8 cellular contexts compared by ENCODE assay signal in the genomic region with DNA sequence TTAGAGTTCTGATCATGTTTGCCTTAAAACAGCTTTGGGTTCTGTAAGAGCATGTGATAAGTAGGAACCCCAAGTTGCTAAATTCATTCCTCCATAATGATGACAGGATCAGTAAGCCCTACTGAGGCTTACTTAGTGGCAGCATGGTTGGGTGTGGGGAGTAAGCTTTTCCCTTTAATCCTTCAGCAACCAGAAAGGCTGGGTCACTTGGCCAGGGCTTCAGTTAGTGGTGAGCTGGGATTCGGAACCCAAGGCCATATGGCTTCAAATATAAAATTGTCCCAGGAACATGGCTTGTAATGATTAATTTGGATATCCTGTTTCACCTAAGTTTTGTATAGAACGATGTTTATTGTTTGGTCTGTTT. TPM values are rescaled to one million over a fixed set of nuclear protein-coding genes. Genes with fewer than 3 reads are reported as not detected.
DNase-seq lines count a peak whose midpoint lies in the region; ATAC-seq, FAIRE-seq and TF ChIP-seq lines count a peak whose summit lies in the region.

No MANE protein-coding gene starts in this region.

- peaks cover 4 to 7% of the 10 kb centered on the region in 2 experiments; a peak in 2 of 5 replicates for H3K4me1 ChIP-seq in K562 (replicated peaks in 1 of 2; ENCODE audit: control insufficient read depth in 2 of 2, insufficient read depth in 2 of 2, low read length in 2 of 2)
- H3K4me1 ChIP-seq in thymus (ENCODE audit: control insufficient read depth, insufficient read depth, low read length), result peaks cover 7% of the 10 kb centered on the region

- H3K9me3 ChIP-seq in K562 (replicated peaks; ENCODE audit: control insufficient read depth, insufficient read depth, low read depth, low read length) (peaks cover 3% of the 10 kb centered on the region; the same call in 1 of the 2 replicates), thymus (ENCODE audit: control insufficient read depth) (no peaks in the 10 kb centered on the region)

- TF ChIP-seq CTCF in K562 (IDR thresholded peaks at IDR 0.05 in 2 of 3, conservative IDR thresholded peaks at IDR 0.05 in 1 of 3; ENCODE audit: insufficient read depth in 2 of 3, low read depth in 1 of 3, low read length in 3 of 3), result no peak
- TF ChIP-seq CTCF in kidney epithelial cell (IDR thresholded peaks at IDR 0.05; ENCODE audit: insufficient read depth, low read length, poor library complexity, severe bottlenecking), result no peak

- H3K9me1 ChIP-seq in K562 (ENCODE audit: control insufficient read depth, insufficient read depth, low read length), result no peaks in the 10 kb centered on the region

- no TSS peak for BruUV-seq in K562 (replicated peaks; lab: Mats Ljungman, UMichigan)

- CTCF ChIA-PET in K562 (lab: Yijun Ruan, JAX; ENCODE audit: low intra/inter-chr PET ratio), result no interaction called here

- peak overlapping the region; percentile 100 for H2AFZ ChIP-seq in K562 (ENCODE audit: low read depth, low read length)

- H3K27ac ChIP-seq in K562 (ENCODE audit: extremely low read depth, low read depth, low read length), result peak overlapping the region; percentile 98
- peak overlapping the region; percentile 89 for H3K27ac ChIP-seq in thymus (ENCODE audit: low read depth)

- POLR2A ChIA-PET in K562 (lab: Yijun Ruan, JAX), result interaction anchor here (0.6 to 1.5 kb wide), 12 partner anchors 8 to 321 kb away, joined by 3 to 6 read pairs (median 3); no protein-coding TSS in a partner anchor

- TF ChIP-seq EP300 in K562 (IDR thresholded peaks at IDR 0.05; ENCODE audit: low read length), result no peak

- peaks cover 6% of the 10 kb centered on the region; the same call in 1 of the 3 replicates for H3K36me3 ChIP-seq in K562 (ENCODE audit: control insufficient read depth, insufficient read depth, low read length)
- no peaks in the 10 kb centered on the region for H3K36me3 ChIP-seq in kidney epithelial cell (ENCODE audit: control insufficient read depth, insufficient read depth, low read length)
- H3K36me3 ChIP-seq in thymus (ENCODE audit: control insufficient read depth, insufficient read depth), result no peaks in the 10 kb centered on the region

- peak overlapping the region; percentile 95 to 100 for H3K9ac ChIP-seq in K562 (ENCODE audit: insufficient read depth in 1 of 2, low read depth in 2 of 2, low read length in 2 of 2)

- peak; percentile 21 for DNase-seq in EH (ENCODE audit: low read depth)
- peak; percentile 19 for DNase-seq in HuH-7.5 (ENCODE audit: low spot score)
- peak; percentile 16 to 51 (median 34) for DNase-seq in K562 (ENCODE audit: extremely low read depth in 1 of 4, low spot score in 3 of 4)
- no peak for DNase-seq in kidney epithelial cell (ENCODE audit: low read depth)
- no peak for DNase-seq in HPDE6-E6E7 (ENCODE audit: extremely low spot score)
- DNase-seq in NCI-H1105 treated with DMSO at 0.1 percent for 48 hours (lab: John Stamatoyannopoulos, UW), result no peak

- H3K27me3 ChIP-seq in K562 (ENCODE audit: control insufficient read depth in 2 of 2, insufficient read depth in 2 of 2, low read length in 2 of 2), result no peaks in the 10 kb centered on the region; a peak in 1 of 5 replicates
- H3K27me3 ChIP-seq in kidney epithelial cell (ENCODE audit: control insufficient read depth, insufficient read depth, low read length), result no peaks in the 10 kb centered on the region
- H3K27me3 ChIP-seq in thymus (ENCODE audit: control insufficient read depth, insufficient read depth), result peaks cover 4% of the 10 kb centered on the region

- TF ChIP-seq POLR2A in K562 (conservative IDR thresholded peaks at IDR 0.05), result no peak

- WGBS in K562 (ENCODE audit: insufficient coverage, low coverage, missing lambda C conversion rate), result 0% methylated on average over 2 of the region's 2 CpGs
- WGBS in thymus, result 97% methylated on average over 2 of the region's 2 CpGs

- H4K20me1 ChIP-seq in K562 (replicated peaks; ENCODE audit: control insufficient read depth, insufficient read depth, low read length), result no peaks in the 10 kb centered on the region

- in situ Hi-C loops in K562 (cut with MboI), result no loop called here

- intact Hi-C loops in K562 (cut with micrococcal nuclease), result no loop called here

- ATAC-seq in GM21447 (IDR thresholded peaks at IDR 0.05; ENCODE audit: unreplicated experiment) (peak; percentile 25), K562 (peak; percentile 73)

- H3K4me3 ChIP-seq in K562, result peak overlapping the region; percentile 95
- H3K4me3 ChIP-seq in kidney epithelial cell (ENCODE audit: low read depth, low read length), result peak overlapping the region; percentile 72
- H3K4me3 ChIP-seq in thymus (ENCODE audit: low read length), result peak overlapping the region; percentile 78

- no peak for FAIRE-seq in K562 (lab: Jason Lieb, UNC)

- H3K79me2 ChIP-seq in K562 (ENCODE audit: control insufficient read depth, insufficient read depth, low read length), result peaks cover 22% of the 10 kb centered on the region

- 0 out of 4 replicates have a peak, but pooled peaks of 1 of the 2 experiments have one; percentile 7 for TF ChIP-seq RAD21 in K562 (CRISPR knock-in tag; conservative IDR thresholded peaks at IDR 0.05 in 1 of 2, IDR thresholded peaks at IDR 0.05 in 1 of 2)

- peak overlapping the region; percentile 96 for H3K4me2 ChIP-seq in K562 (ENCODE audit: insufficient read depth, low read length)

TF ChIP-seq in K562, 482 proteins besides CTCF, POLR2A, EP300 and RAD21 (continues in another document):
- TF ChIP-seq, protein P1, sequence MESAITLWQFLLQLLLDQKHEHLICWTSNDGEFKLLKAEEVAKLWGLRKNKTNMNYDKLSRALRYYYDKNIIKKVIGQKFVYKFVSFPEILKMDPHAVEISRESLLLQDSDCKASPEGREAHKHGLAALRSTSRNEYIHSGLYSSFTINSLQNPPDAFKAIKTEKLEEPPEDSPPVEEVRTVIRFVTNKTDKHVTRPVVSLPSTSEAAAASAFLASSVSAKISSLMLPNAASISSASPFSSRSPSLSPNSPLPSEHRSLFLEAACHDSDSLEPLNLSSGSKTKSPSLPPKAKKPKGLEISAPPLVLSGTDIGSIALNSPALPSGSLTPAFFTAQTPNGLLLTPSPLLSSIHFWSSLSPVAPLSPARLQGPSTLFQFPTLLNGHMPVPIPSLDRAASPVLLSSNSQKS (CRISPR knock-in tag; IDR thresholded peaks at IDR 0.05), result no peak
- TF ChIP-seq ZNF778 (CRISPR knock-in tag; IDR thresholded peaks at IDR 0.05), result no peak
- TF ChIP-seq, protein P2, sequence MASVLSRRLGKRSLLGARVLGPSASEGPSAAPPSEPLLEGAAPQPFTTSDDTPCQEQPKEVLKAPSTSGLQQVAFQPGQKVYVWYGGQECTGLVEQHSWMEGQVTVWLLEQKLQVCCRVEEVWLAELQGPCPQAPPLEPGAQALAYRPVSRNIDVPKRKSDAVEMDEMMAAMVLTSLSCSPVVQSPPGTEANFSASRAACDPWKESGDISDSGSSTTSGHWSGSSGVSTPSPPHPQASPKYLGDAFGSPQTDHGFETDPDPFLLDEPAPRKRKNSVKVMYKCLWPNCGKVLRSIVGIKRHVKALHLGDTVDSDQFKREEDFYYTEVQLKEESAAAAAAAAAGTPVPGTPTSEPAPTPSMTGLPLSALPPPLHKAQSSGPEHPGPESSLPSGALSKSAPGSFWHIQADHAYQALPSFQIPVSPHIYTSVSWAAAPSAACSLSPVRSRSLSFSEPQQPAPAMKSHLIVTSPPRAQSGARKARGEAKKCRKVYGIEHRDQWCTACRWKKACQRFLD (CRISPR knock-in tag; IDR thresholded peaks at IDR 0.05), result 0 out of 2 replicates have a peak, but pooled peaks have one; percentile 44
- TF ChIP-seq GATAD2B (IDR thresholded peaks at IDR 0.05; ENCODE audit: borderline replicate concordance), result no peak
- TF ChIP-seq RBM25 (IDR thresholded peaks at IDR 0.05; ENCODE audit: low read depth, low read length, severe bottlenecking), result no peak
- TF ChIP-seq ZNF175 (CRISPR knock-in tag; IDR thresholded peaks at IDR 0.05; ENCODE audit: low read depth), result peak; percentile 50
- TF ChIP-seq SETDB1 (IDR thresholded peaks at IDR 0.05; ENCODE audit: low read length), result no peak
- TF ChIP-seq SAP30 (IDR thresholded peaks at IDR 0.05; ENCODE audit: borderline replicate concordance, insufficient read depth, low read depth, low read length, poor library complexity, severe bottlenecking), result peak; percentile 6

RNA-seq across cellular contexts. Expression of a gene that starts 0.8 kb away (rescaled TPM):
- total RNA-seq in K562 (2011; cell fraction: chromatin; rRNA removed; ENCODE audit: low replicate concordance), result 14.3 and 15.6 TPM in 2 replicates
- total RNA-seq in K562 (2011; cell fraction: nucleolus; rRNA removed), result 9.3 and 11.7 TPM in 2 replicates
- 13.7 and 18.9 TPM in 2 replicates for total RNA-seq in K562 (2011; cell fraction: nucleoplasm; rRNA removed)
- total RNA-seq in K562 (2014; rRNA removed) (18.1 and 18.3 TPM in 2 replicates), K562 (2014; rRNA removed; fragmentation: Illumina TruSeq; extraction: Trizol) (24.9 and 25.7 TPM in 2 replicates), K562 (2015; rRNA removed; fragmentation: Illumina TruSeq; extraction: Trizol) (26.7 and 27.0 TPM in 2 replicates), K562 (2021) (17.8 and 22.5 TPM in 2 replicates), kidney epithelial cell (5.8 and 6.4 TPM in 2 replicates)
- polyA plus RNA-seq in K562 (2011; rRNA removed) (18.6 and 24.6 TPM in 2 replicates), K562 (2014; fragmentation: Illumina TruSeq; extraction: Trizol) (27.7 and 31.9 TPM in 2 replicates), K562 (2014; fragmentation: Nextera tagmentation; extraction: Ambion mirVana) (10 to 100 TPM; 25.4 to 28.1 TPM), K562 (2014; rRNA removed) (17.8 and 20.6 TPM in 2 replicates), thymus (8.1 TPM)
- polyA plus RNA-seq in K562 (2011; cell fraction: cytosol; rRNA removed), result 14.0 and 17.9 TPM in 2 replicates
- 13.6 and 15.6 TPM in 2 replicates for polyA plus RNA-seq in K562 (2011; cell fraction: nucleus; rRNA removed)
- polyA plus RNA-seq in K562 (2012), result 15.0 and 17.9 TPM in 2 replicates
- polyA minus RNA-seq in K562 (2011; rRNA and poly(A)+ RNA removed), result 14.8 and 17.0 TPM in 2 replicates
- polyA minus RNA-seq in K562 (2011; cell fraction: cytosol; rRNA and poly(A)+ RNA removed), result 6.7 and 9.9 TPM in 2 replicates
- polyA minus RNA-seq in K562 (2011; cell fraction: nucleus; rRNA and poly(A)+ RNA removed), result 6.3 and 6.7 TPM in 2 replicates

Comparison
In these comparisons a context has a peak if more than half of its experiments do, and no peak if none do; other contexts are left out.
1. DNase-seq: peak in EH (single experiment), HuH-7.5 (single experiment) and K562 (4 of 4); none in kidney epithelial cell (single experiment), HPDE6-E6E7 (single experiment) and NCI-H1105 treated with DMSO at 0.1 percent for 48 hours (single experiment).
2. Peak in every context shown above with its lines, with median percentiles within 50 percentile points of each other: H3K4me3 ChIP-seq.